ENCODE assay signal across 20 cellular contexts in the genomic region with DNA sequence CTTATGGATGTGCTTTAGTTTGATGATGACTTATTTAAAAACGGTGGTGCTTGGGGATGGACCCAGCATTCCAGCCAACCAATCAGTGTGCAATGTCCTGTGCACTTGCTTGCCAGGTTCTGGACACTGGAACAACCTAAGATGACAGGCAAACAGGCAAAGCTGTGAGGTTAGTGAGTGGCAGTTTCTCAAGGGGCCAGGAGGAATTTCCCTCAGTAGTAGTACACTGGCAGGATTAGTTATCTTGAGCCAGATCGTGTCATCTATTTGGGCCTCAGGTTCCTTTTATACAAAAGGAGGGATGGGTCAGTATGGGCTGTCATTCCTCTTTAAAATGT. TPM values are rescaled to one million over a fixed set of nuclear protein-coding genes. Genes with fewer than 3 reads are reported as not detected.
DNase-seq lines count a peak whose midpoint lies in the region; ATAC-seq, FAIRE-seq and TF ChIP-seq lines count a peak whose summit lies in the region.
"Had no signal": no experiment of that assay in that cellular context is flagged by ENCODE, and none has a peak within 500 bp of the region (broad histone marks: within the 10 kb centered on the region; RNA-seq: fewer than 3 reads in every experiment).

No MANE protein-coding gene starts in this region.

- H3K4me3 Mint-ChIP-seq in activated T-cell treated with anti-CD3 and anti-CD28 coated beads, Interleukin-2, amount 50 U/mL, for 72 hours, result peak overlapping the region; percentile 56 to 66
- peak overlapping the region; percentile 36 to 80 (median 68) for H3K4me3 Mint-ChIP-seq in IgD-negative memory B cell
- H3K4me3 Mint-ChIP-seq in stimulated activated effector memory CD8-positive, alpha-beta T cell treated with anti-CD3 and anti-CD28 coated beads, Interleukin-12 subunit alpha, Interleukin-12 subunit beta, amount 100 ng/mL, for 72 hours, result peak overlapping the region; percentile 24
- H3K4me3 Mint-ChIP-seq: H9 had no signal

- SMC1A ChIA-PET in GM12878 (lab: Charles Lee; ENCODE audit: uncharacterized antibody, unreplicated experiment), result interaction anchor here (1.1 to 3.1 kb wide), 4 partner anchors 14 to 31 kb away, joined by 4 to 22 read pairs (median 6); no protein-coding TSS in a partner anchor

- H3K27ac Mint-ChIP-seq in activated T-cell treated with anti-CD3 and anti-CD28 coated beads, Interleukin-2, amount 50 U/mL, for 72 hours, result peak overlapping the region; percentile 63
- H3K27ac Mint-ChIP-seq in IgD-negative memory B cell, result peak overlapping the region; percentile 92 to 97 (median 92)
- peak overlapping the region; percentile 64 for H3K27ac Mint-ChIP-seq in stimulated activated effector memory CD8-positive, alpha-beta T cell treated with anti-CD3 and anti-CD28 coated beads, Interleukin-12 subunit alpha, Interleukin-12 subunit beta, amount 100 ng/mL, for 72 hours

- H3K9me3 Mint-ChIP-seq in activated T-cell treated with anti-CD3 and anti-CD28 coated beads, Interleukin-2, amount 50 U/mL, for 72 hours, result peaks cover 5% of the 10 kb centered on the region in 2 donors
- no peaks in the 10 kb centered on the region for H3K9me3 Mint-ChIP-seq in IgD-negative memory B cell
- H3K9me3 Mint-ChIP-seq in stimulated activated effector memory CD8-positive, alpha-beta T cell treated with anti-CD3 and anti-CD28 coated beads, Interleukin-12 subunit alpha, Interleukin-12 subunit beta, amount 100 ng/mL, for 72 hours, result peaks cover 3% of the 10 kb centered on the region
- H3K9me3 Mint-ChIP-seq: H9 had no signal

- no peak overlapping the region for H2AFZ ChIP-seq in GM12878 (ENCODE audit: control insufficient read depth, low read depth, low read length)

- RAD21 ChIA-PET in GM12878 (lab: Charles Lee; ENCODE audit: unreplicated experiment), result interaction anchor here (1.3 to 2.5 kb wide), 3 partner anchors 82 to 306 kb away, joined by 3 to 25 read pairs (median 3); no protein-coding TSS in a partner anchor

- intact Hi-C loops in GM12878 (cut with micrococcal nuclease; ENCODE audit: unreplicated experiment), result no loop called here
- intact Hi-C loops in aorta (cut with DNase I), result no loop called here

- DNase-seq in activated T-cell treated with anti-CD3 and anti-CD28 coated beads, Interleukin-2, amount 50 U/mL, for 72 hours, result no peak
- DNase-seq in activated T-cell treated with anti-CD3 and anti-CD28 coated beads for 4 hours (no peak), GM12878 (ENCODE audit: low read depth, low spot score) (no peak), NCI-H2029 treated with DMSO at 0.1 percent for 48 hours (lab: John Stamatoyannopoulos, UW) (no peak), HuH-7 (ENCODE audit: low spot score) (no peak), aorta (no peak)
- DNase-seq in stimulated activated effector memory CD8-positive, alpha-beta T cell treated with anti-CD3 and anti-CD28 coated beads, Interleukin-12 subunit alpha, Interleukin-12 subunit beta, amount 100 ng/mL, for 72 hours (ENCODE audit: low spot score in 2 of 2), result peak in 1 of 2 donors; percentile 40
- DNase-seq: activated CD8-positive, alpha-beta memory T cell treated with anti-CD3 and anti-CD28 coated beads for 24 hours; activated effector memory CD4-positive, alpha-beta T cell treated with Interleukin-2 at 50 U/mL for 16 hours; body of pancreas; COR-L47; dermis blood vessel endothelial cell; H9; MG63; NCI-H1436 treated with DMSO at 0.1 percent for 48 hours had no signal

- no peak for TF ChIP-seq EP300 in GM12878 (IDR thresholded peaks at IDR 0.05; ENCODE audit: borderline replicate concordance in 1 of 2, control insufficient read depth in 1 of 2, low read depth in 2 of 2, low read length in 2 of 2)

- H3K9me3 ChIP-seq in GM12878 (replicated peaks; ENCODE audit: control insufficient read depth, insufficient read depth, low read length) (peaks cover 4% of the 10 kb centered on the region; the same call in 2 of the 3 replicates), aorta (ENCODE audit: control insufficient read depth, low read length) (no peaks in the 10 kb centered on the region)
- H3K9me3 ChIP-seq: body of pancreas, gastroesophageal sphincter, right atrium auricular region, upper lobe of left lung had no signal

- CTCF ChIA-PET in GM12878 (lab: Yijun Ruan, JAX), result interaction anchor here (1.0 to 4.3 kb wide), 8 partner anchors 13 to 382 kb away, joined by 3 to 40 read pairs (median 4); no protein-coding TSS in a partner anchor

- H3K27me3 Mint-ChIP-seq in activated T-cell treated with anti-CD3 and anti-CD28 coated beads, Interleukin-2, amount 50 U/mL, for 72 hours (ENCODE audit: low read depth), result no peaks in the 10 kb centered on the region
- no peaks in the 10 kb centered on the region for H3K27me3 Mint-ChIP-seq in IgD-negative memory B cell

- ATAC-seq in activated T-cell treated with anti-CD3 and anti-CD28 coated beads, Interleukin-2, amount 50 U/mL, for 72 hours (replicated peaks in 1 of 2), result no peak
- peak; percentile 49 for ATAC-seq in GM12878
- no peak for ATAC-seq in stimulated activated effector memory CD8-positive, alpha-beta T cell treated with anti-CD3 and anti-CD28 coated beads, Interleukin-12 subunit alpha, Interleukin-12 subunit beta, amount 100 ng/mL, for 72 hours
- ATAC-seq in aorta (ENCODE audit: low FRiP score), result no peak
- ATAC-seq: body of pancreas, gastroesophageal sphincter, HepG2 had no signal

- no peak for TF ChIP-seq POLR2A in GM12878 (IDR thresholded peaks at IDR 0.05; ENCODE audit: low read depth, low read length)

- no peaks in the 10 kb centered on the region for H4K20me1 ChIP-seq in GM12878 (ENCODE audit: control insufficient read depth, insufficient read depth)

- no peaks in the 10 kb centered on the region for H3K79me2 ChIP-seq in GM12878 (ENCODE audit: control insufficient read depth, insufficient read depth, low read length)

- WGBS in GM12878 (ENCODE audit: insufficient coverage, insufficient replicate concordance, low lambda C conversion rate, missing lambda C conversion rate), result 3% methylated on average over 2 of the region's 2 CpGs
- WGBS in aorta, 2 donors, result 28 to 38% methylated on average over 2 of the region's 2 CpGs

- H3K4me3 ChIP-seq in GM12878 (no peak overlapping the region), aorta (ENCODE audit: low read length in 2 of 2) (no peak overlapping the region)
- H3K4me3 ChIP-seq: body of pancreas, gastroesophageal sphincter, MG63, right atrium auricular region had no signal

- no peak overlapping the region for H3K27ac ChIP-seq in GM12878 (ENCODE audit: control insufficient read depth, insufficient read depth)
- H3K27ac ChIP-seq in aorta (ENCODE audit: low read depth in 1 of 2, low read length in 2 of 2), result no peak overlapping the region
- H3K27ac ChIP-seq: body of pancreas, gastroesophageal sphincter, right atrium auricular region had no signal

- TF ChIP-seq RAD21 in GM12878 (IDR thresholded peaks at IDR 0.05; ENCODE audit: insufficient read depth, low read depth, low read length), result no peak

- in situ Hi-C loops in GM12878 (cut with MboI), result no loop called here

- POLR2A ChIA-PET in GM12878 (lab: Charles Lee), result interaction anchor here (0.6 to 1.1 kb wide), 4 partner anchors 12 to 52 kb away, joined by 3 to 7 read pairs (median 4); no protein-coding TSS in a partner anchor

- TF ChIP-seq CTCF in GM12878 (IDR thresholded peaks at IDR 0.05 in 2 of 3, conservative IDR thresholded peaks at IDR 0.05 in 1 of 3; ENCODE audit: control insufficient read depth in 2 of 3, extremely low read depth in 1 of 3, insufficient read depth in 1 of 3, low read depth in 3 of 3, low read length in 3 of 3), result no peak

- no peak overlapping the region for H3K9ac ChIP-seq in GM12878 (ENCODE audit: control insufficient read depth, insufficient read depth, low read length)

- FAIRE-seq in GM12878 (lab: Jason Lieb, UNC), result no peak
- FAIRE-seq: HepG2 had no signal

- H3K4me1 ChIP-seq in GM12878 (ENCODE audit: control insufficient read depth, insufficient read depth, low read length), result no peaks in the 10 kb centered on the region; the same call in 1 of the 2 replicates
- peaks cover 4 to 7% of the 10 kb centered on the region in 2 donors for H3K4me1 ChIP-seq in aorta (ENCODE audit: control insufficient read depth in 1 of 2, insufficient read depth in 2 of 2, low read length in 2 of 2)
- H3K4me1 ChIP-seq: body of pancreas had no signal

- no TSS peak for BruUV-seq in GM12878 (replicated peaks; lab: Mats Ljungman, UMichigan)

- H3K27me3 ChIP-seq in GM12878 (replicated peaks in 1 of 2; ENCODE audit: control insufficient read depth in 2 of 2, insufficient read depth in 2 of 2, low read length in 1 of 2) (no peaks in the 10 kb centered on the region; a peak in 1 of 4 replicates), aorta (ENCODE audit: control insufficient read depth in 1 of 2, insufficient read depth in 2 of 2, low read length in 1 of 2) (no peaks in the 10 kb centered on the region)
- H3K27me3 ChIP-seq: body of pancreas, gastroesophageal sphincter, MG63, right atrium auricular region, upper lobe of left lung had no signal

- H3K36me3 Mint-ChIP-seq in activated T-cell treated with anti-CD3 and anti-CD28 coated beads, Interleukin-2, amount 50 U/mL, for 72 hours (ENCODE audit: insufficient read depth in 2 of 2), result peaks cover 5 to 15% of the 10 kb centered on the region in 2 donors
- peaks cover under 1% of the 10 kb centered on the region for H3K36me3 Mint-ChIP-seq in IgD-negative memory B cell
- peaks cover 6% of the 10 kb centered on the region for H3K36me3 Mint-ChIP-seq in stimulated activated effector memory CD8-positive, alpha-beta T cell treated with anti-CD3 and anti-CD28 coated beads, Interleukin-12 subunit alpha, Interleukin-12 subunit beta, amount 100 ng/mL, for 72 hours

- H3K4me2 ChIP-seq in GM12878 (ENCODE audit: control insufficient read depth, insufficient read depth), result no peak overlapping the region

- H3K4me1 Mint-ChIP-seq in activated T-cell treated with anti-CD3 and anti-CD28 coated beads, Interleukin-2, amount 50 U/mL, for 72 hours (ENCODE audit: low read depth), result peaks cover 97% of the 10 kb centered on the region
- peaks cover 66 to 84% (median 83%) of the 10 kb centered on the region in 3 donors for H3K4me1 Mint-ChIP-seq in IgD-negative memory B cell
- H3K4me1 Mint-ChIP-seq in stimulated activated effector memory CD8-positive, alpha-beta T cell treated with anti-CD3 and anti-CD28 coated beads, Interleukin-12 subunit alpha, Interleukin-12 subunit beta, amount 100 ng/mL, for 72 hours, result peaks cover 79% of the 10 kb centered on the region

- H3K36me3 ChIP-seq in GM12878 (ENCODE audit: control insufficient read depth in 2 of 2, insufficient read depth in 2 of 2, low read length in 1 of 2), result no peaks in the 10 kb centered on the region
- H3K36me3 ChIP-seq in aorta (ENCODE audit: control insufficient read depth in 1 of 2, insufficient read depth in 2 of 2, low read length in 1 of 2), result no peaks in the 10 kb centered on the region
- H3K36me3 ChIP-seq: gastroesophageal sphincter, right atrium auricular region, upper lobe of left lung had no signal

RNA-seq across cellular contexts. Expression of a gene that starts 26.6 kb away (rescaled TPM):
- total RNA-seq in activated T-cell treated with anti-CD3 and anti-CD28 coated beads, Interleukin-2, amount 50 U/mL, for 72 hours, result 10 to 100 TPM; 72.1 to 85.1 TPM
- 9.3 TPM for polyA plus RNA-seq in IgD-negative memory B cell
- 37.7 and 39.0 TPM in 2 replicates for total RNA-seq in GM12878 (2013; cell fraction: nucleolus; rRNA removed)
- 9.0 and 9.2 TPM in 2 replicates for total RNA-seq in GM12878 (2014; rRNA removed)
- total RNA-seq in GM12878 (2014; rRNA removed; fragmentation: Illumina TruSeq; extraction: Trizol), result 10.4 and 12.1 TPM in 2 replicates
- total RNA-seq in GM12878 (2021), result 17.2 and 19.8 TPM in 2 replicates
- 1.1 TPM for polyA plus RNA-seq in GM12878 (2011; ENCODE audit: low read depth)
- polyA plus RNA-seq in GM12878 (2011; rRNA removed), result 45.7 and 50.4 TPM in 2 replicates
- polyA plus RNA-seq in GM12878 (2011; cell fraction: cytosol; rRNA removed), result 38.5 and 40.0 TPM in 2 replicates
- polyA plus RNA-seq in GM12878 (2011; cell fraction: nucleus; rRNA removed), result 113 and 120 TPM in 2 replicates
- 1.4 and 1.6 TPM in 2 replicates for polyA plus RNA-seq in GM12878 (2012)
- 17.9 and 18.9 TPM in 2 replicates for polyA plus RNA-seq in GM12878 (2014; fragmentation: Illumina TruSeq; extraction: Trizol)
- 1 to 10 TPM; 1.9 to 2.5 TPM for polyA plus RNA-seq in GM12878 (2014; fragmentation: Nextera tagmentation; extraction: Ambion mirVana)
- polyA plus RNA-seq in GM12878 (2014; rRNA removed), result 12.4 and 13.1 TPM in 2 replicates
- 1 to 10 TPM; 2.6 to 2.9 TPM for polyA plus RNA-seq in GM12878 (2016; fragmentation: Nextera tagmentation; extraction: Ambion mirVana)
- 94.8 and 109 TPM in 2 replicates for polyA minus RNA-seq in GM12878 (2011; rRNA and poly(A)+ RNA removed)
- polyA minus RNA-seq in GM12878 (2011; cell fraction: cytosol; rRNA and poly(A)+ RNA removed), result 26.1 and 26.6 TPM in 2 replicates
- 133 and 207 TPM in 2 replicates for polyA minus RNA-seq in GM12878 (2011; cell fraction: nucleus; rRNA and poly(A)+ RNA removed)
- 100 to 1,000 TPM in 1 of 2 donors, 10 to 100 TPM in 1; 85.4 to 112 TPM for total RNA-seq in aorta
- 10 to 100 TPM; 22.9 to 31.6 TPM for polyA plus RNA-seq in aorta
